In genomic region chr6:44229376-44230033, GRCh38 we compare ENCODE assay signal across 29 cellular contexts. TPM values are rescaled to one million over a fixed set of nuclear protein-coding genes. Genes with fewer than 3 reads are reported as not detected.
DNase-seq lines count a peak whose midpoint lies in the region; ATAC-seq and TF ChIP-seq lines count a peak whose summit lies in the region.
"Had no signal": no experiment of that assay in that cellular context is flagged by ENCODE, and none has a peak within 500 bp of the region (broad histone marks: within the 10 kb centered on the region; RNA-seq: fewer than 3 reads in every experiment).

No MANE protein-coding gene starts in this region.

- H3K4me3 ChIP-seq in gastroesophageal sphincter = no peak overlapping the region
- no peak overlapping the region for H3K4me3 ChIP-seq in liver (ENCODE audit: low read depth in 1 of 3, low read length in 3 of 3)
- H3K4me3 ChIP-seq in skeletal muscle tissue (ENCODE audit: low read length in 3 of 3) = peak overlapping the region; percentile 46 to 89 (median 78)
- H3K4me3 ChIP-seq: BLaER1, cardiac muscle cell, prostate gland, smooth muscle cell, suprapubic skin, uterus had no signal

- H3K4me1 ChIP-seq in gastroesophageal sphincter = peaks cover 2 to 100% (median 81%) of the 10 kb centered on the region in 3 donors
- H3K4me1 ChIP-seq in liver (ENCODE audit: control insufficient read depth in 4 of 4, insufficient read depth in 4 of 4, low read length in 3 of 4) = peaks cover 42 to 92% (median 81%) of the 10 kb centered on the region in 4 donors
- peaks cover 75 to 97% (median 91%) of the 10 kb centered on the region in 3 donors for H3K4me1 ChIP-seq in skeletal muscle tissue (ENCODE audit: control insufficient read depth in 3 of 3, insufficient read depth in 3 of 3, low read length in 3 of 3)

- H3K9ac ChIP-seq in liver (ENCODE audit: low read depth in 1 of 2, low read length in 2 of 2) (no peak overlapping the region), skeletal muscle tissue (ENCODE audit: low read depth in 1 of 3, low read length in 3 of 3) (peak overlapping the region; percentile 92 to 99 (median 92))
- H3K9ac ChIP-seq: BLaER1 had no signal

- no peak overlapping the region for H3K4me3 Mint-ChIP-seq in WTC11
- H3K4me3 Mint-ChIP-seq: activated naive CD4-positive, alpha-beta T cell treated with anti-CD3 and anti-CD28 coated beads for 36 hours; activated T-cell treated with anti-CD3 and anti-CD28 coated beads, Interleukin-2, amount 50 U/mL, for 72 hours; dendritic cell treated with granulocyte-macrophage colony-stimulating factor and Interleukin-4, amounts not matched to agents 40 ng/mL and 50 ng/mL, for 4 days; H9; T-helper 1 cell treated with Interleukin-12 subunit alpha and Interleukin-12 subunit beta and Interleukin-4 antibody, amounts not matched to agents 30 μg/mL and 1 μg/mL, for 36 hours had no signal

- no peaks in the 10 kb centered on the region for H3K27me3 ChIP-seq in gastroesophageal sphincter
- H3K27me3 ChIP-seq in liver (ENCODE audit: control insufficient read depth in 4 of 4, insufficient read depth in 4 of 4, low read length in 3 of 4) = no peaks in the 10 kb centered on the region
- H3K27me3 ChIP-seq in skeletal muscle tissue (ENCODE audit: control insufficient read depth in 3 of 3, insufficient read depth in 3 of 3, low read length in 3 of 3) = no peaks in the 10 kb centered on the region
- H3K27me3 ChIP-seq: BLaER1, cardiac muscle cell, suprapubic skin, uterus had no signal

- ATAC-seq in WTC11 (no peak), gastroesophageal sphincter (no peak), SK-N-SH treated with all-trans-retinoic acid at 6 μM for 48 hours (no peak)
- ATAC-seq: activated T-cell treated with anti-CD3 and anti-CD28 coated beads, Interleukin-2, amount 50 U/mL, for 72 hours; left colon had no signal

- H3K36me3 ChIP-seq in gastroesophageal sphincter (peaks cover 0 to 44% of the 10 kb centered on the region in 2 donors), liver (ENCODE audit: control insufficient read depth in 4 of 4, insufficient read depth in 3 of 4, low read depth in 1 of 4, low read length in 3 of 4) (peaks cover 0 to 4% (median 2%) of the 10 kb centered on the region in 4 donors), skeletal muscle tissue (ENCODE audit: control insufficient read depth in 3 of 3, insufficient read depth in 3 of 3, low read length in 3 of 3) (peaks cover 33 to 47% (median 40%) of the 10 kb centered on the region in 3 donors)
- H3K36me3 ChIP-seq: prostate gland, uterus had no signal

- WGBS in gastroesophageal sphincter (ENCODE audit: low coverage in 1 of 2), 2 donors = 69 to 78% methylated on average over 4 to 6 of the region's 11 CpGs
- WGBS in liver = 49% methylated on average over 11 of the region's 11 CpGs

- no peaks in the 10 kb centered on the region for H3K27me3 Mint-ChIP-seq in WTC11 (ENCODE audit: low read depth)

- no peaks in the 10 kb centered on the region for H3K9me3 Mint-ChIP-seq in WTC11
- H3K9me3 Mint-ChIP-seq: activated naive CD4-positive, alpha-beta T cell treated with anti-CD3 and anti-CD28 coated beads for 36 hours; activated T-cell treated with anti-CD3 and anti-CD28 coated beads, Interleukin-2, amount 50 U/mL, for 72 hours; dendritic cell treated with granulocyte-macrophage colony-stimulating factor and Interleukin-4, amounts not matched to agents 40 ng/mL and 50 ng/mL, for 4 days; H9; T-helper 1 cell treated with Interleukin-12 subunit alpha and Interleukin-12 subunit beta and Interleukin-4 antibody, amounts not matched to agents 30 μg/mL and 1 μg/mL, for 36 hours had no signal

- POLR2A ChIA-PET in WTC11 (lab: Charles Lee) = no interaction called here

- DNase-seq in WTC11 (ENCODE audit: low spot score) (no peak), NCI-H1436 treated with DMSO at 0.1 percent for 48 hours (lab: John Stamatoyannopoulos, UW) (no peak), NCI-H1694 treated with DMSO at 0.1 percent for 48 hours (lab: John Stamatoyannopoulos, UW) (no peak)
- DNase-seq in stimulated activated naive CD4-positive, alpha-beta T cell (lab: John Stamatoyannopoulos, UW) = no peak
- DNase-seq: activated CD4-positive, alpha-beta T cell treated with anti-CD3 and anti-CD28 coated beads for 4 hours; activated naive CD4-positive, alpha-beta T cell treated with anti-CD3 and anti-CD28 coated beads for 36 hours; activated T-cell treated with anti-CD3 and anti-CD28 coated beads, Interleukin-2, amount 50 U/mL, for 72 hours; amniotic stem cell; COR-L47; H9; Kasumi-1; left colon; MV-4-11; NCI-H1694; NCI-H526 treated with DMSO at 0.1 percent for 48 hours; stimulated activated CD4-positive, alpha-beta T cell treated with anti-CD3 and anti-CD28 coated beads, Interleukin-2, amount 100 ng/mL, for 24 hours; uterus had no signal

- H3K27ac Mint-ChIP-seq in WTC11 = peak overlapping the region; percentile 72
- H3K27ac Mint-ChIP-seq: activated naive CD4-positive, alpha-beta T cell treated with anti-CD3 and anti-CD28 coated beads for 36 hours; activated T-cell treated with anti-CD3 and anti-CD28 coated beads, Interleukin-2, amount 50 U/mL, for 72 hours; T-helper 1 cell treated with Interleukin-12 subunit alpha and Interleukin-12 subunit beta and Interleukin-4 antibody, amounts not matched to agents 30 μg/mL and 1 μg/mL, for 36 hours had no signal

- CTCF ChIA-PET in WTC11 (lab: Charles Lee) = interaction anchor here (1.2 kb wide), 1 partner anchor 17 kb away, joined by 3 read pairs; the partner anchor contains the start of gene HSP90AB1

- no peak for TF ChIP-seq POLR2A in gastroesophageal sphincter (IDR thresholded peaks at IDR 0.05)

- TF ChIP-seq EP300 in gastroesophageal sphincter (IDR thresholded peaks at IDR 0.05) = no peak

- H3K36me3 Mint-ChIP-seq in WTC11 = peaks cover 51% of the 10 kb centered on the region

- H3K27ac ChIP-seq in gastroesophageal sphincter (peak overlapping the region; percentile 47 to 99 (median 98)), liver (ENCODE audit: low read depth in 1 of 2, low read length in 2 of 2) (peak overlapping the region; percentile 69 to 75), skeletal muscle tissue (ENCODE audit: low read depth, low read length) (peak overlapping the region; percentile 94)
- H3K27ac ChIP-seq: BLaER1, cardiac muscle cell, prostate gland, suprapubic skin had no signal

- peak; percentile 26 to 41 for TF ChIP-seq RAD21 in liver (IDR thresholded peaks at IDR 0.05)

- TF ChIP-seq CTCF in WTC11 (IDR thresholded peaks at IDR 0.05) (no peak), gastroesophageal sphincter (IDR thresholded peaks at IDR 0.05) (no peak), liver (IDR thresholded peaks at IDR 0.05; ENCODE audit: low read depth, low read length, missing input control) (no peak)

- H3K4me1 Mint-ChIP-seq in WTC11 = peaks cover 42% of the 10 kb centered on the region

- no peaks in the 10 kb centered on the region for H3K9me3 ChIP-seq in gastroesophageal sphincter
- no peaks in the 10 kb centered on the region for H3K9me3 ChIP-seq in liver (ENCODE audit: control insufficient read depth in 4 of 4, low read length in 3 of 4)
- H3K9me3 ChIP-seq in skeletal muscle tissue (ENCODE audit: control insufficient read depth in 3 of 3, low read length in 3 of 3) = no peaks in the 10 kb centered on the region
- H3K9me3 ChIP-seq: BLaER1, prostate gland, suprapubic skin, uterus had no signal

TF ChIP-seq in WTC11, 78 proteins besides CTCF, POLR2A, EP300 and RAD21 (continues in another document):
- TF ChIP-seq ZNF232 (CRISPR knock-in tag; IDR thresholded peaks at IDR 0.05) (no peak), ZBTB21 (CRISPR knock-in tag; IDR thresholded peaks at IDR 0.05; ENCODE audit: borderline replicate concordance) (no peak), NFYB (CRISPR knock-in tag; conservative IDR thresholded peaks at IDR 0.05; ENCODE audit: low read depth) (no peak), RORB (CRISPR knock-in tag; IDR thresholded peaks at IDR 0.05) (no peak)

TF ChIP-seq in liver, 16 proteins besides CTCF, POLR2A, EP300 and RAD21 (continues in another document):
- TF ChIP-seq HNF4A (conservative IDR thresholded peaks at IDR 0.05) (peak; percentile 63 to 79), RXRA (IDR thresholded peaks at IDR 0.05) (peak; percentile 89 to 92), ATF3 (IDR thresholded peaks at IDR 0.05) (peak; percentile 26), TAF1 (conservative IDR thresholded peaks at IDR 0.05) (no peak), JUND (IDR thresholded peaks at IDR 0.05) (peak in 1 of 2 donors; percentile 54), YY1 (IDR thresholded peaks at IDR 0.05) (peak; percentile 75)

TF ChIP-seq in SK-N-SH treated with all-trans-retinoic acid at 6 μM for 48 hours, 23 proteins besides CTCF, POLR2A, EP300 and RAD21:
- no peak for TF ChIP-seq PPARA (CRISPR knock-in tag; IDR thresholded peaks at IDR 0.05; ENCODE audit: borderline replicate concordance)
- no peak for TF ChIP-seq ARNTL (CRISPR knock-in tag; IDR thresholded peaks at IDR 0.05; ENCODE audit: borderline replicate concordance, low read depth)
- no peak for TF ChIP-seq ESRRG (CRISPR knock-in tag; IDR thresholded peaks at IDR 0.05)

RNA-seq across cellular contexts. Expression of gene SLC29A1, which starts 6.1 kb away (rescaled TPM):
- total RNA-seq in WTC11 (2021) (131 to 139 TPM (median 132 TPM) in 3 replicates), gastroesophageal sphincter (100 to 1,000 TPM; 101 to 281 (median 134) TPM), liver (10 to 100 TPM; 15.8 to 67.2 TPM), skeletal muscle tissue (14.6 TPM)
- polyA plus RNA-seq in liver = 10 to 100 TPM; 15.1 to 17.5 TPM

RNA-seq across cellular contexts. Expression of gene MYMX, which starts 12.8 kb away (rescaled TPM):
- total RNA-seq in WTC11 (2021) (3.9 to 7.5 TPM (median 6.4 TPM) in 3 replicates), gastroesophageal sphincter (1 to 10 TPM in 1 of 4 donors, not detected in 3; 1.4 TPM), liver (not detected), skeletal muscle tissue (7.3 TPM)
- polyA plus RNA-seq in liver = under 1 TPM in 1 of 2 donors, not detected in 1; 0.14 TPM
- total RNA-seq: activated naive CD4-positive, alpha-beta T cell treated with anti-CD3 and anti-CD28 coated beads for 36 hours; activated T-cell treated with anti-CD3 and anti-CD28 coated beads, Interleukin-2, amount 50 U/mL, for 72 hours; cardiac muscle cell; left colon; prostate gland; smooth muscle cell; suprapubic skin; uterus had no signal
- polyA plus RNA-seq: neural cell, smooth muscle cell had no signal

RNA-seq across cellular contexts. Expression of gene HSP90AB1, which starts 17.4 kb away (rescaled TPM):
- total RNA-seq in WTC11 (2021) = 2,159 to 2,172 TPM (median 2,171 TPM) in 3 replicates
- 100 to 1,000 TPM; 553 to 749 (median 626) TPM for total RNA-seq in gastroesophageal sphincter
- 100 to 1,000 TPM; 170 to 281 TPM for total RNA-seq in liver
- polyA plus RNA-seq in liver = 100 to 1,000 TPM; 129 to 235 TPM
- 474 TPM for total RNA-seq in skeletal muscle tissue

RNA-seq across cellular contexts. Expression of gene SLC35B2, which starts 27.8 kb away (rescaled TPM):
- total RNA-seq in WTC11 (2021) = 28.9 to 36.7 TPM (median 30.8 TPM) in 3 replicates
- 10 to 100 TPM; 21.3 to 34.0 (median 25.6) TPM for total RNA-seq in gastroesophageal sphincter
- 10 to 100 TPM; 19.8 to 22.4 TPM for total RNA-seq in liver
- polyA plus RNA-seq in liver = 10 to 100 TPM; 18.9 to 27.0 TPM
- total RNA-seq in skeletal muscle tissue = 26.1 TPM

RNA-seq across cellular contexts. Expression of gene NFKBIE, which starts 35.8 kb away (rescaled TPM):
- total RNA-seq in WTC11 (2021) (8.3 to 10.4 TPM (median 10.3 TPM) in 3 replicates), gastroesophageal sphincter (10 to 100 TPM in 1 of 4 donors, 1 to 10 TPM in 3; 4.2 to 13.4 (median 5.7) TPM), liver (1 to 10 TPM; 4.9 TPM), skeletal muscle tissue (6.3 TPM)
- 1 to 10 TPM; 3.7 to 4.6 TPM for polyA plus RNA-seq in liver

Comparison
In these comparisons a context has a peak if more than half of its experiments do, and no peak if none do; other contexts are left out.
1. H3K4me3 ChIP-seq: peak in skeletal muscle tissue (3 of 3); none in gastroesophageal sphincter (0 of 2) and liver (0 of 3).
2. H3K9ac ChIP-seq: peak in skeletal muscle tissue (3 of 3); none in liver (0 of 2).
3. Peak in every context shown above with its lines, with median percentiles within 50 percentile points of each other: H3K27ac ChIP-seq.